ENCODE assay signal across 16 cellular contexts in genomic region chr3:124137264-124137663, GRCh38.
A peak's percentile ranks its signal among the peaks of the same experiment; 100 is the strongest.
DNase-seq lines count a peak whose midpoint lies in the region; TF ChIP-seq lines count a peak whose summit lies in the region.
"Had no signal": no experiment of that assay in that cellular context is flagged by ENCODE, and none has a peak within 500 bp of the region (broad histone marks: within the 10 kb centered on the region; RNA-seq: fewer than 3 reads in every experiment).

No MANE protein-coding gene starts in this region.

- peak overlapping the region; percentile 43 for H3K4me3 Mint-ChIP-seq in glutamatergic neuron (ENCODE audit: unreplicated experiment)

- peaks cover 15% of the 10 kb centered on the region for H3K4me1 Mint-ChIP-seq in glutamatergic neuron (ENCODE audit: low read depth, unreplicated experiment)

- H3K9me3 Mint-ChIP-seq in glutamatergic neuron (ENCODE audit: unreplicated experiment): peaks cover 17% of the 10 kb centered on the region

- peak overlapping the region; percentile 40 for H3K27ac Mint-ChIP-seq in glutamatergic neuron (ENCODE audit: unreplicated experiment)

- H3K36me3 Mint-ChIP-seq in glutamatergic neuron (ENCODE audit: unreplicated experiment): peaks cover 8% of the 10 kb centered on the region

- DNase-seq in DMS53 treated with DMSO at 0.1 percent for 48 hours (lab: John Stamatoyannopoulos, UW; ENCODE audit: unreplicated experiment): peak; percentile 63
- no peak for DNase-seq in DMS53 (lab: John Stamatoyannopoulos, UW)
- DNase-seq in DMS153 (lab: John Stamatoyannopoulos, UW): peak; percentile 85
- DNase-seq in NCI-H748 (lab: John Stamatoyannopoulos, UW; ENCODE audit: unreplicated experiment): peak; percentile 88
- no peak for DNase-seq in glutamatergic neuron
- DNase-seq in HK-2 (ENCODE audit: unreplicated experiment): no peak
- DNase-seq in activated T-cell treated with anti-CD3 and anti-CD28 coated beads for 4 hours: no peak
- no peak for DNase-seq in activated CD4-positive, alpha-beta T cell treated with anti-CD3 and anti-CD28 coated beads for 1 hour
- DNase-seq: DND-41; IMR-90; MG63; NCI-H1694; NCI-H226; NCI-H526 treated with DMSO at 0.1 percent for 48 hours; NK-92 treated with Interleukin-12 subunit alpha and Interleukin-12 subunit beta, amount 100 ng/mL, for 24 hours; Right ventricle myocardium superior had no signal

- peaks cover 20% of the 10 kb centered on the region for H3K27me3 Mint-ChIP-seq in glutamatergic neuron (ENCODE audit: unreplicated experiment)

- TF ChIP-seq CTCF in glutamatergic neuron (IDR thresholded peaks at IDR 0.05; ENCODE audit: partially characterized antibody, unreplicated experiment): no peak

Comparison
In these comparisons a context has a peak if more than half of its experiments do, and no peak if none do; other contexts are left out.
1. DNase-seq: peak in DMS53 treated with DMSO at 0.1 percent for 48 hours (single experiment), DMS153 (single experiment) and NCI-H748 (single experiment); none in DMS53 (single experiment), glutamatergic neuron (single experiment), HK-2 (single experiment), activated T-cell treated with anti-CD3 and anti-CD28 coated beads for 4 hours (single experiment) and activated CD4-positive, alpha-beta T cell treated with anti-CD3 and anti-CD28 coated beads for 1 hour (single experiment).